ENCODE assay signal across 35 cellular contexts in genomic region chr9:135617538-135617900, GRCh38. TPM values are rescaled to one million over a fixed set of nuclear protein-coding genes. Genes with fewer than 3 reads are reported as not detected.
"Had no signal": no experiment of that assay in that cellular context is flagged by ENCODE, and none has a peak within 500 bp of the region (broad histone marks: within the 10 kb centered on the region; RNA-seq: fewer than 3 reads in every experiment).

No MANE protein-coding gene starts in this region.

- H3K27ac ChIP-seq: adrenal gland, body of pancreas, brain microvascular endothelial cell, breast epithelium, VCaP had no signal

- DNase-seq: activated B cell treated with CpG ODN at 0.5 μM for 24 hours; activated CD4-positive, alpha-beta memory T cell treated with anti-CD3 and anti-CD28 coated beads for 36 hours; activated CD4-positive, alpha-beta T cell treated with anti-CD3 and anti-CD28 coated beads for 4 hours; activated CD4-positive, alpha-beta T cell treated with anti-CD3 and anti-CD28 coated beads, Interleukin-2, amount 10 ng/mL, durations not matched to agents 24 days and 14 days; activated CD4-positive, alpha-beta T cell treated with anti-CD3 and anti-CD28 coated beads, Interleukin-2, amount 50 U/mL, for 1 hour; activated CD4-positive, alpha-beta T cell treated with anti-CD3 and anti-CD28 coated beads, Interleukin-2, amount 50 U/mL, for 4 hours; activated CD4-positive, CD25-positive, alpha-beta regulatory T cell treated with anti-CD3 and anti-CD28 coated beads, Interleukin-2, amount 50 U/mL, for 72 hours; activated CD8-positive, alpha-beta memory T cell treated with anti-CD3 and anti-CD28 coated beads, Interleukin-2, amount 50 U/mL, for 4 hours; activated CD8-positive, alpha-beta T cell treated with anti-CD3 and anti-CD28 coated beads for 36 hours; activated effector memory CD4-positive, alpha-beta T cell treated with anti-CD3 and anti-CD28 coated beads, Interleukin-2, amount 50 U/mL, for 16 hours; activated gamma-delta T cell treated with Interleukin-2 at 50 U/mL for 16 hours; activated naive CD4-positive, alpha-beta T cell; activated naive CD4-positive, alpha-beta T cell treated with anti-CD3 and anti-CD28 coated beads for 36 hours; activated naive CD4-positive, alpha-beta T cell treated with anti-CD3 and anti-CD28 coated beads, Interleukin-2, amount 50 U/mL, for 16 hours; activated naive CD8-positive, alpha-beta T cell treated with anti-CD3 and anti-CD28 coated beads for 36 hours; activated T-cell treated with anti-CD3 and anti-CD28 coated beads for 4 hours; activated T-cell treated with anti-CD3 and anti-CD28 coated beads, Interleukin-2, amount 50 U/mL, for 1 hour; activated T-cell treated with anti-CD3 and anti-CD28 coated beads, Interleukin-2, amount 50 U/mL, for 4 hours; activated T-cell treated with anti-CD3 and anti-CD28 coated beads, Interleukin-2, amount 50 U/mL, for 72 hours; adrenal gland; amniotic stem cell; aorta; body of pancreas; brain microvascular endothelial cell; central memory CD4-positive, alpha-beta T cell; T-helper 1 cell; T-helper 2 cell; T-helper 9 cell had no signal

- H3K36me3 Mint-ChIP-seq: activated CD4-positive, alpha-beta memory T cell treated with anti-CD3 and anti-CD28 coated beads for 36 hours; activated naive CD4-positive, alpha-beta T cell treated with anti-CD3 and anti-CD28 coated beads, Interleukin-2, amount 50 U/mL, for 72 hours; activated naive CD8-positive, alpha-beta T cell treated with anti-CD3 and anti-CD28 coated beads for 36 hours had no signal

- H3K9me3 ChIP-seq: adrenal gland, body of pancreas, breast epithelium had no signal

- H3K4me3 Mint-ChIP-seq: activated B cell treated with CpG ODN at 0.5 μM for 24 hours; activated CD4-positive, alpha-beta memory T cell treated with anti-CD3 and anti-CD28 coated beads for 36 hours; activated CD4-positive, alpha-beta T cell treated with anti-CD3 and anti-CD28 coated beads, Interleukin-2, amount 10 ng/mL, durations not matched to agents 24 days and 14 days; activated CD8-positive, alpha-beta T cell treated with anti-CD3 and anti-CD28 coated beads for 36 hours; activated naive CD4-positive, alpha-beta T cell treated with anti-CD3 and anti-CD28 coated beads for 36 hours; activated naive CD8-positive, alpha-beta T cell treated with anti-CD3 and anti-CD28 coated beads for 36 hours; activated T-cell treated with anti-CD3 and anti-CD28 coated beads, Interleukin-2, amount 50 U/mL, for 4 hours; activated T-cell treated with anti-CD3 and anti-CD28 coated beads, Interleukin-2, amount 50 U/mL, for 72 hours; activated T-helper 1 cell treated with anti-CD3 and anti-CD28 coated beads, Interleukin-12 subunit alpha, Interleukin-12 subunit beta, Interleukin-2, Interleukin-4 antibody, amounts not matched to agents 30 ng/mL and 10 ng/mL and 1 ng/mL, durations not matched to agents 14 hours and 24 hours and 36 hours; activated T-helper 17 cell treated with anti-CD3 and anti-CD28 coated beads, Interleukin-2, amount 50 U/mL, for 72 hours; T-helper 1 cell treated with Interleukin-12 subunit alpha and Interleukin-12 subunit beta and Interleukin-4 antibody, amounts not matched to agents 30 μg/mL and 1 μg/mL, for 36 hours; T-helper 2 cell treated with Interferon-gamma antibody and Interleukin-4, amounts not matched to agents 5 μg/mL and 100 μg/mL, for 36 hours had no signal

- H3K36me3 ChIP-seq: adrenal gland, brain microvascular endothelial cell, breast epithelium had no signal

- H3K27ac Mint-ChIP-seq: activated B cell treated with CpG ODN at 0.5 μM for 24 hours; activated CD4-positive, alpha-beta memory T cell treated with anti-CD3 and anti-CD28 coated beads for 36 hours; activated CD4-positive, alpha-beta T cell treated with anti-CD3 and anti-CD28 coated beads, Interleukin-2, amount 10 ng/mL, durations not matched to agents 24 days and 14 days; activated CD8-positive, alpha-beta T cell treated with anti-CD3 and anti-CD28 coated beads for 36 hours; activated naive CD4-positive, alpha-beta T cell treated with anti-CD3 and anti-CD28 coated beads for 36 hours; activated naive CD4-positive, alpha-beta T cell treated with anti-CD3 and anti-CD28 coated beads, Interleukin-2, amount 50 U/mL, for 72 hours; activated naive CD8-positive, alpha-beta T cell treated with anti-CD3 and anti-CD28 coated beads for 36 hours; activated T-cell treated with anti-CD3 and anti-CD28 coated beads, Interleukin-2, amount 50 U/mL, for 72 hours; activated T-helper 1 cell treated with anti-CD3 and anti-CD28 coated beads, Interleukin-12 subunit alpha, Interleukin-12 subunit beta, Interleukin-2, Interleukin-4 antibody, amounts not matched to agents 30 ng/mL and 10 ng/mL and 1 ng/mL, durations not matched to agents 14 hours and 24 hours and 36 hours; activated T-helper 17 cell treated with anti-CD3 and anti-CD28 coated beads, Interleukin-2, amount 50 U/mL, for 72 hours; T-helper 1 cell treated with Interleukin-12 subunit alpha and Interleukin-12 subunit beta and Interleukin-4 antibody, amounts not matched to agents 30 μg/mL and 1 μg/mL, for 36 hours; T-helper 2 cell treated with Interferon-gamma antibody and Interleukin-4, amounts not matched to agents 5 μg/mL and 100 μg/mL, for 36 hours had no signal

- H3K9me3 Mint-ChIP-seq: activated B cell treated with CpG ODN at 0.5 μM for 24 hours; activated CD4-positive, alpha-beta memory T cell treated with anti-CD3 and anti-CD28 coated beads for 36 hours; activated CD4-positive, alpha-beta T cell treated with anti-CD3 and anti-CD28 coated beads, Interleukin-2, amount 10 ng/mL, durations not matched to agents 24 days and 14 days; activated CD8-positive, alpha-beta T cell treated with anti-CD3 and anti-CD28 coated beads for 36 hours; activated naive CD4-positive, alpha-beta T cell treated with anti-CD3 and anti-CD28 coated beads for 36 hours; activated naive CD4-positive, alpha-beta T cell treated with anti-CD3 and anti-CD28 coated beads, Interleukin-2, amount 50 U/mL, for 72 hours; activated naive CD8-positive, alpha-beta T cell treated with anti-CD3 and anti-CD28 coated beads for 36 hours; activated T-cell treated with anti-CD3 and anti-CD28 coated beads, Interleukin-2, amount 50 U/mL, for 4 hours; activated T-cell treated with anti-CD3 and anti-CD28 coated beads, Interleukin-2, amount 50 U/mL, for 72 hours; activated T-helper 1 cell treated with anti-CD3 and anti-CD28 coated beads, Interleukin-12 subunit alpha, Interleukin-12 subunit beta, Interleukin-2, Interleukin-4 antibody, amounts not matched to agents 30 ng/mL and 10 ng/mL and 1 ng/mL, durations not matched to agents 14 hours and 24 hours and 36 hours; activated T-helper 17 cell treated with anti-CD3 and anti-CD28 coated beads, Interleukin-2, amount 50 U/mL, for 72 hours; T-helper 1 cell treated with Interleukin-12 subunit alpha and Interleukin-12 subunit beta and Interleukin-4 antibody, amounts not matched to agents 30 μg/mL and 1 μg/mL, for 36 hours; T-helper 2 cell treated with Interferon-gamma antibody and Interleukin-4, amounts not matched to agents 5 μg/mL and 100 μg/mL, for 36 hours had no signal

- H3K4me1 Mint-ChIP-seq: activated B cell treated with CpG ODN at 0.5 μM for 24 hours; activated CD4-positive, alpha-beta T cell treated with anti-CD3 and anti-CD28 coated beads, Interleukin-2, amount 10 ng/mL, durations not matched to agents 24 days and 14 days; activated naive CD8-positive, alpha-beta T cell treated with anti-CD3 and anti-CD28 coated beads for 36 hours; activated T-helper 17 cell treated with anti-CD3 and anti-CD28 coated beads, Interleukin-2, amount 50 U/mL, for 72 hours had no signal

- H3K4me3 ChIP-seq: adrenal gland, body of pancreas, breast epithelium had no signal

- H3K27me3 Mint-ChIP-seq: activated CD4-positive, alpha-beta memory T cell treated with anti-CD3 and anti-CD28 coated beads for 36 hours; activated CD4-positive, alpha-beta T cell treated with anti-CD3 and anti-CD28 coated beads, Interleukin-2, amount 10 ng/mL, durations not matched to agents 24 days and 14 days; activated CD8-positive, alpha-beta T cell treated with anti-CD3 and anti-CD28 coated beads for 36 hours; activated T-helper 17 cell treated with anti-CD3 and anti-CD28 coated beads, Interleukin-2, amount 50 U/mL, for 72 hours had no signal

- ATAC-seq: activated CD8-positive, alpha-beta T cell treated with anti-CD3 and anti-CD28 coated beads for 36 hours; activated naive CD4-positive, alpha-beta T cell treated with anti-CD3 and anti-CD28 coated beads, Interleukin-2, amount 50 U/mL, for 72 hours; activated T-cell treated with anti-CD3 and anti-CD28 coated beads, Interleukin-2, amount 50 U/mL, for 4 hours; activated T-cell treated with anti-CD3 and anti-CD28 coated beads, Interleukin-2, amount 50 U/mL, for 72 hours; activated T-helper 17 cell treated with anti-CD3 and anti-CD28 coated beads, Interleukin-2, amount 50 U/mL, for 72 hours; body of pancreas had no signal

- H3K27me3 ChIP-seq: body of pancreas, brain microvascular endothelial cell had no signal

- H3K4me1 ChIP-seq: adrenal gland, body of pancreas, breast epithelium had no signal

RNA-seq across cellular contexts. Expression of gene GLT6D1, which starts 21.8 kb away (rescaled TPM):
- polyA plus RNA-seq: adrenal gland, aorta had no signal

RNA-seq across cellular contexts. Expression of gene LCN9, which starts 45.6 kb away (rescaled TPM):
- polyA plus RNA-seq: adrenal gland, aorta had no signal

RNA-seq across cellular contexts. Expression of gene PAEP, which starts 56.0 kb away (rescaled TPM):
- polyA plus RNA-seq: adrenal gland, aorta had no signal
